1 cellular context compared by ENCODE assay signal in the genomic region with DNA sequence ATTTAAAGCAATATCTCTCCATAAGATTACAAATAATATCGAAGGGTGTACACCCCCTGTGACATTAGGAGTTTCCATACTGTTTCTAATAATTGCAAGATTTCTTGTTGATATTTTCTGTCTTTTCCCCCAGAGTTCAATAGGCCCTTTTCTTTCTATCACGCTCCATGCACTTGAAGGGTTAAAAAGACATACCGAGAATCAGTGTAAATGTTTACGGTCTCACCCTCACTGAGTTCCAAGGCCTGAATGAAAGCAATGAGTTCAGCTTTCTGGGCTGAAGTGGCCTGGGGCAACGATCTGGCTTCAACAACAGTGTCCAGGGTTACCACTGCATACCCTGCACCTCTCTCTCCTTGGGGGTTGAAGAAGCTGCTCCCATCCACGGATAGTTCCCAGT. TPM values are rescaled to one million over a fixed set of nuclear protein-coding genes. Genes with fewer than 3 reads are reported as not detected.
"Had no signal": no experiment of that assay in that cellular context is flagged by ENCODE, and none has a peak within 500 bp of the region (broad histone marks: within the 10 kb centered on the region; RNA-seq: fewer than 3 reads in every experiment).

No MANE protein-coding gene starts in this region.

RNA-seq across cellular contexts. Expression of a gene that starts 36.0 kb away (rescaled TPM):
- total RNA-seq: SJCRH30 had no signal
